In genomic region chr6:35343092-35343834, GRCh38 we compare ENCODE assay signal across 8 cellular contexts. TPM values are rescaled to one million over a fixed set of nuclear protein-coding genes. Genes with fewer than 3 reads are reported as not detected.
DNase-seq lines count a peak whose midpoint lies in the region; ATAC-seq and TF ChIP-seq lines count a peak whose summit lies in the region.

No MANE protein-coding gene starts in this region.

- peak overlapping the region; percentile 75; the same call in 1 of the 2 replicates for H2AFZ ChIP-seq in SK-N-SH (ENCODE audit: low read depth)

- peaks cover 2% of the 10 kb centered on the region for H3K36me3 Mint-ChIP-seq in natural killer cell

- peaks cover 5% of the 10 kb centered on the region for H3K4me1 ChIP-seq in HAP-1
- peaks cover 0 to 23% of the 10 kb centered on the region in 2 experiments; a peak in 2 of 4 replicates for H3K4me1 ChIP-seq in SK-N-SH (ENCODE audit: control insufficient read depth in 1 of 2, insufficient read depth in 2 of 2, low read depth in 1 of 2, low read length in 1 of 2)

- WGBS in SK-N-SH (ENCODE audit: low lambda C conversion rate), result 7% methylated on average over 13 of the region's 13 CpGs

- TF ChIP-seq RAD21 in SK-N-SH (IDR thresholded peaks at IDR 0.05; ENCODE audit: low read length), result no peak

- DNase-seq in HAP-1 (ENCODE audit: low spot score in 2 of 2), result peak; percentile 7 to 32
- DNase-seq in SK-N-SH, result peak; percentile 55
- DNase-seq in epithelial cell of prostate (ENCODE audit: low read depth, low spot score), result no peak
- DNase-seq in natural killer cell, result no peak
- DNase-seq in putamen (ENCODE audit: low spot score), result no peak
- DNase-seq in GDM1 (lab: John Stamatoyannopoulos, UW), result no peak

- H3K9ac ChIP-seq in SK-N-SH, result peak overlapping the region; percentile 80

- H3K4me2 ChIP-seq in SK-N-SH, result peak overlapping the region; percentile 96

- H3K79me2 ChIP-seq in SK-N-SH (ENCODE audit: insufficient read depth), result peaks cover 53% of the 10 kb centered on the region

- CTCF ChIA-PET in SK-N-SH (lab: Yijun Ruan, JAX), result interaction anchor here (0.8 to 6.9 kb wide), 38 partner anchors 9 to 393 kb away, joined by 3 to 186 read pairs (median 6); partner anchors contain the start of genes FANCE and RPL10A

- H3K27ac Mint-ChIP-seq in natural killer cell, result peak overlapping the region; percentile 85 to 94

- ATAC-seq in natural killer cell, result no peak
- no peak for ATAC-seq in HG03520 (IDR thresholded peaks at IDR 0.05; ENCODE audit: unreplicated experiment)
- no peak for ATAC-seq in HG03139 (IDR thresholded peaks at IDR 0.05; ENCODE audit: unreplicated experiment)

- H4K20me1 ChIP-seq in SK-N-SH (ENCODE audit: insufficient read depth), result peaks cover 10% of the 10 kb centered on the region; the same call in 1 of the 2 replicates

- no peaks in the 10 kb centered on the region for H3K9me2 ChIP-seq in SK-N-SH

- no peaks in the 10 kb centered on the region for H3K9me3 Mint-ChIP-seq in natural killer cell

- POLR2A ChIA-PET in SK-N-SH (lab: Yijun Ruan, JAX), result interaction anchor here (1.0 to 1.9 kb wide), 5 partner anchors 106 to 389 kb away, joined by 3 to 14 read pairs (median 4); partner anchors contain the start of gene RPL10A

- peaks cover 36 to 41% of the 10 kb centered on the region in 2 donors for H3K4me1 Mint-ChIP-seq in natural killer cell

- peaks cover 4% of the 10 kb centered on the region; the same call in 1 of the 2 replicates for H3K36me3 ChIP-seq in HAP-1 (replicated peaks)
- H3K36me3 ChIP-seq in SK-N-SH (replicated peaks in 1 of 2; ENCODE audit: control insufficient read depth in 1 of 2, insufficient read depth in 2 of 2, low read length in 1 of 2), result peaks cover 3 to 9% of the 10 kb centered on the region in 2 experiments

- H3K27me3 ChIP-seq in HAP-1 (ENCODE audit: low read depth) (no peaks in the 10 kb centered on the region), SK-N-SH (ENCODE audit: insufficient read depth) (no peaks in the 10 kb centered on the region)

- in situ Hi-C loops in HAP-1 (cut with MboI; ENCODE audit: low sequenced_read_pairs), result loop anchor here (5.0 kb wide), 1 partner anchor 109 kb away; the partner anchor contains the start of gene FANCE

- TF ChIP-seq EP300 in SK-N-SH (IDR thresholded peaks at IDR 0.05; ENCODE audit: borderline replicate concordance in 1 of 2, low read depth in 1 of 2, low read length in 1 of 2), result no peak

- peaks cover 2% of the 10 kb centered on the region for H3F3A ChIP-seq in SK-N-SH (replicated peaks; ENCODE audit: insufficient read depth)

- intact Hi-C loops in natural killer cell (cut with micrococcal nuclease), result loop anchor here (2.0 to 5.0 kb wide), 2 partner anchors 46 to 394 kb away; partner anchors contain the start of genes ARMC12 and DEF6

- no peaks in the 10 kb centered on the region for H3K27me3 Mint-ChIP-seq in natural killer cell (ENCODE audit: low read depth in 2 of 2)

- H3K9me3 ChIP-seq in HAP-1 (0 out of 2 replicates have a peak, but pooled peaks cover 2% of the 10 kb centered on the region), SK-N-SH (no peaks in the 10 kb centered on the region)

- H3K27ac ChIP-seq in SK-N-SH (ENCODE audit: low read depth in 2 of 2, low read length in 1 of 2) (peak overlapping the region; percentile 45 to 87), epithelial cell of prostate (peak overlapping the region; percentile 57)

- H3K4me3 ChIP-seq in HAP-1 (peak overlapping the region; percentile 61), SK-N-SH (ENCODE audit: low read depth in 2 of 2, low read length in 1 of 2) (peak overlapping the region; percentile 74 to 85)

- H3K4me3 Mint-ChIP-seq in natural killer cell, result peak overlapping the region; percentile 89

- TF ChIP-seq CTCF in SK-N-SH (IDR thresholded peaks at IDR 0.05) (no peak), natural killer cell (IDR thresholded peaks at IDR 0.05) (no peak)

TF ChIP-seq in SK-N-SH, 30 proteins besides CTCF, POLR2A, EP300 and RAD21:
- no peak for TF ChIP-seq FOSL2 (IDR thresholded peaks at IDR 0.05; ENCODE audit: borderline replicate concordance, low read depth)
- no peak for TF ChIP-seq TAF1 (IDR thresholded peaks at IDR 0.05; ENCODE audit: borderline replicate concordance, low read depth, low read length)
- no peak for TF ChIP-seq USF1 (IDR thresholded peaks at IDR 0.05; ENCODE audit: borderline replicate concordance, low read depth)
- no peak for TF ChIP-seq ZBTB33 (IDR thresholded peaks at IDR 0.05; ENCODE audit: borderline replicate concordance, low read depth)
- TF ChIP-seq GABPA (IDR thresholded peaks at IDR 0.05; ENCODE audit: low read depth), result no peak
- TF ChIP-seq USF2 (IDR thresholded peaks at IDR 0.05; ENCODE audit: borderline replicate concordance, low read depth, low read length), result no peak
- no peak for TF ChIP-seq GATA2 (CRISPR knock-in tag; IDR thresholded peaks at IDR 0.05)
- TF ChIP-seq FOXJ3 (CRISPR knock-in tag; IDR thresholded peaks at IDR 0.05), result no peak
- TF ChIP-seq MEF2A (IDR thresholded peaks at IDR 0.05; ENCODE audit: borderline replicate concordance, low read depth), result no peak
- no peak for TF ChIP-seq RFX5 (IDR thresholded peaks at IDR 0.05; ENCODE audit: low read length)
- TF ChIP-seq TEAD4 (IDR thresholded peaks at IDR 0.05; ENCODE audit: borderline replicate concordance, insufficient read depth), result no peak
- TF ChIP-seq RCOR1 (IDR thresholded peaks at IDR 0.05; ENCODE audit: low read length), result no peak
- TF ChIP-seq MXI1 (IDR thresholded peaks at IDR 0.05; ENCODE audit: low read depth, low read length), result no peak; the same call in 1 of the 2 replicates
- no peak for TF ChIP-seq SMC3 (IDR thresholded peaks at IDR 0.05; ENCODE audit: low read depth, low read length)
- no peak for TF ChIP-seq ELF1 (IDR thresholded peaks at IDR 0.05)

RNA-seq across cellular contexts. Expression of gene PPARD, which starts 0.9 kb away (rescaled TPM):
- polyA plus RNA-seq in SK-N-SH (2012; rRNA removed), result 11.5 and 13.3 TPM in 2 replicates
- 6.0 and 9.4 TPM in 2 replicates for polyA plus RNA-seq in SK-N-SH (2012; cell fraction: cytosol; rRNA removed)
- 19.3 and 20.2 TPM in 2 replicates for polyA plus RNA-seq in SK-N-SH (2012; cell fraction: nucleus; rRNA removed)
- total RNA-seq in natural killer cell, result 10 to 100 TPM; 14.4 to 20.4 (median 18.8) TPM

RNA-seq across cellular contexts. Expression of gene DEF6, which starts 45.6 kb away (rescaled TPM):
- polyA plus RNA-seq in SK-N-SH (2012; rRNA removed), result 0.13 and 0.16 TPM in 2 replicates
- polyA plus RNA-seq in SK-N-SH (2012; cell fraction: cytosol; rRNA removed), result 0.06 and 0.17 TPM in 2 replicates
- polyA plus RNA-seq in SK-N-SH (2012; cell fraction: nucleus; rRNA removed), result 0.62 and 0.73 TPM in 2 replicates
- 100 to 1,000 TPM; 232 to 297 (median 241) TPM for total RNA-seq in natural killer cell

Comparison
In these comparisons a context has a peak if more than half of its experiments do, and no peak if none do; other contexts are left out.
1. DNase-seq: peak in HAP-1 (2 of 2) and SK-N-SH (single experiment); none in epithelial cell of prostate (single experiment), natural killer cell (single experiment), putamen (single experiment) and GDM1 (single experiment).